8 cellular contexts compared by ENCODE assay signal in the genomic region with DNA sequence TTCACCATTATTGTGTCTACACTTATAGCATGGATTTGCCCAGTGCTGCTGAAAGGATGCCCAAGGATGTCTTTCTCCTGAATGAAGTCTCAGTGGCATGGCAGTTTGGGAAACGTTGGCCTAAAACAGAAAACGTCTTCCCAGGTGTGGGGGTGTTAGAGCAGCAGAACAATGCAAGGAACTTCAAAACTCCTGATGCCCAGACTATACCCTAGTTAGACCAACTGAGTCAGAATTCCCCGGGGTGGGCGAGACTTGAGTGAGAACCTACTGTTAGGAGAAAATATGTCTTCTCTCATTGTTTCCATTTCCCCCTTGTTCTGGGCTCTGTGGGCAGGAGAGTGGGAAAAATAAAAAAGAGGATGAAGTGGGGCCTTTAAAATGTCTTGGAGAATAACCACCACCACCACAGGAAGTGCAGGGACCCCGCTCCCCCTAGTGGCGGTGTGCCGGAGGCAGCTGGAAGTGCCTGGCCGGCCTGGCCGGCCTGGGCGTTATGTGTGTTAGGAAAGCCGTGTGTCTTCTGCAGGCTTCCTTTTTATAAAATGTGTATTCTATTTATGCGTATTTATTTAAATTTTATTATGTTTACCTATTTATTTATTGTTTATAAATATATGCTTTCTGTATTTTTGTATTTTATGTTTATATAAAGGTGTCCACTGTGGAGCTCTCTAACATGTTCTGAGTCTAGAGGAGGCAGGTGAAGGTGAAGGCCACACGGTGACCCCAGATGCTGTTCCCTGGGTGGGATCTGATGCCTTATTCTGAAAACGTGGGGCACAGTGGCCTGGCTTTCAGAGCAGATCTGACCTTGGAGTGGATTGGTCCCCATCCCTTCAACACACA.
DNase-seq lines count a peak whose midpoint lies in the region; ATAC-seq, FAIRE-seq and TF ChIP-seq lines count a peak whose summit lies in the region.

No MANE protein-coding gene starts in this region.

- POLR2A ChIA-PET in endothelial cell of umbilical vein (lab: Charles Lee), result no interaction called here

- TF ChIP-seq CTCF in Calu3 (IDR thresholded peaks at IDR 0.05; ENCODE audit: unreplicated experiment), result peak; percentile 86
- TF ChIP-seq CTCF in endothelial cell of umbilical vein (IDR thresholded peaks at IDR 0.05; ENCODE audit: extremely low read depth in 1 of 2, insufficient read depth in 1 of 2, low read depth in 1 of 2, low read length in 2 of 2), result peak; percentile 59 to 61
- peak; percentile 54 to 79 (median 70) for TF ChIP-seq CTCF in nephron (IDR thresholded peaks at IDR 0.05; ENCODE audit: unreplicated experiment in 3 of 3)
- peak in 5 of 6 experiments; percentile 42 to 77 (median 64) for TF ChIP-seq CTCF in thyroid gland (IDR thresholded peaks at IDR 0.05)
- no peak for TF ChIP-seq CTCF in coronary artery (IDR thresholded peaks at IDR 0.05)

- H3K9me3 Mint-ChIP-seq in Calu3 (ENCODE audit: low read depth, unreplicated experiment) (no peaks in the 10 kb centered on the region), nephron (no peaks in the 10 kb centered on the region)
- no peaks in the 10 kb centered on the region for H3K9me3 Mint-ChIP-seq in activated CD4-positive, alpha-beta T cell treated with anti-CD3 and anti-CD28 coated beads, Interleukin-2, amount 10 ng/mL, durations not matched to agents 24 days and 14 days

- H3K9me3 ChIP-seq in endothelial cell of umbilical vein (replicated peaks; ENCODE audit: control insufficient read depth, insufficient read depth, low read length) (no peaks in the 10 kb centered on the region), thyroid gland (no peaks in the 10 kb centered on the region)

- H3K4me1 Mint-ChIP-seq in Calu3 (ENCODE audit: low read depth, unreplicated experiment), result no peaks in the 10 kb centered on the region
- no peaks in the 10 kb centered on the region for H3K4me1 Mint-ChIP-seq in activated CD4-positive, alpha-beta T cell treated with anti-CD3 and anti-CD28 coated beads, Interleukin-2, amount 10 ng/mL, durations not matched to agents 24 days and 14 days
- H3K4me1 Mint-ChIP-seq in nephron, result peaks cover 6% of the 10 kb centered on the region

- peak; percentile 87 for DNase-seq in Calu3
- DNase-seq in NCI-H2107 (lab: John Stamatoyannopoulos, UW), result peak; percentile 61
- DNase-seq in activated CD4-positive, alpha-beta T cell treated with anti-CD3 and anti-CD28 coated beads, Interleukin-2, amount 10 ng/mL, durations not matched to agents 24 days and 14 days, result peak; percentile 76
- no peak for DNase-seq in endothelial cell of umbilical vein (ENCODE audit: low read depth, low spot score)
- DNase-seq in thyroid gland, result peak; percentile 73 to 84
- DNase-seq in coronary artery (ENCODE audit: low spot score), result no peak

- H3K9me1 ChIP-seq in endothelial cell of umbilical vein (replicated peaks; ENCODE audit: control insufficient read depth, extremely low read depth, insufficient read depth, low read length), result no peaks in the 10 kb centered on the region

- H3K27ac Mint-ChIP-seq in Calu3 (ENCODE audit: unreplicated experiment), result no peak overlapping the region
- H3K27ac Mint-ChIP-seq in activated CD4-positive, alpha-beta T cell treated with anti-CD3 and anti-CD28 coated beads, Interleukin-2, amount 10 ng/mL, durations not matched to agents 24 days and 14 days, result no peak overlapping the region
- no peak overlapping the region for H3K27ac Mint-ChIP-seq in nephron

- H3K4me3 Mint-ChIP-seq in Calu3 (ENCODE audit: low read depth, unreplicated experiment), result no peak overlapping the region
- no peak overlapping the region for H3K4me3 Mint-ChIP-seq in activated CD4-positive, alpha-beta T cell treated with anti-CD3 and anti-CD28 coated beads, Interleukin-2, amount 10 ng/mL, durations not matched to agents 24 days and 14 days
- H3K4me3 Mint-ChIP-seq in nephron, result no peak overlapping the region

- no TSS peak for BruUV-seq in Calu3 (replicated peaks; lab: Mats Ljungman, UMichigan)
- no TSS peak for BruUV-seq in endothelial cell of umbilical vein (replicated peaks; lab: Mats Ljungman, UMichigan)

- H3K27ac ChIP-seq in endothelial cell of umbilical vein (ENCODE audit: insufficient read depth, low read depth, low read length) (no peak overlapping the region), thyroid gland (peak overlapping the region in 1 of 3 donors; percentile 43), coronary artery (peak overlapping the region in 1 of 2 donors; percentile 66)

- peak overlapping the region; percentile 23 for H2AFZ ChIP-seq in endothelial cell of umbilical vein (ENCODE audit: low read depth, low read length)

- H3K4me1 ChIP-seq in endothelial cell of umbilical vein (ENCODE audit: control insufficient read depth, extremely low read depth, insufficient read depth, low read length) (peaks cover 11% of the 10 kb centered on the region), thyroid gland (peaks cover 7 to 15% of the 10 kb centered on the region in 2 donors)

- no peak for TF ChIP-seq POLR2A in endothelial cell of umbilical vein (IDR thresholded peaks at IDR 0.05; ENCODE audit: low read depth, low read length)
- no peak for TF ChIP-seq POLR2A in thyroid gland (IDR thresholded peaks at IDR 0.05)

- no peaks in the 10 kb centered on the region for H3K36me3 Mint-ChIP-seq in Calu3 (ENCODE audit: insufficient read depth, unreplicated experiment)
- H3K36me3 Mint-ChIP-seq in activated CD4-positive, alpha-beta T cell treated with anti-CD3 and anti-CD28 coated beads, Interleukin-2, amount 10 ng/mL, durations not matched to agents 24 days and 14 days (ENCODE audit: low read depth), result no peaks in the 10 kb centered on the region
- H3K36me3 Mint-ChIP-seq in nephron (ENCODE audit: low read depth), result no peaks in the 10 kb centered on the region

- CTCF ChIA-PET in Calu3 (lab: Charles Lee), result interaction anchor here (0.6 to 2.7 kb wide), 5 partner anchors 40 to 813 kb away, joined by 3 to 35 read pairs (median 6); no protein-coding TSS in a partner anchor
- CTCF ChIA-PET in endothelial cell of umbilical vein (lab: Charles Lee), result interaction anchor here (0.8 to 2.6 kb wide), 6 partner anchors 36 to 276 kb away, joined by 3 to 10 read pairs (median 3); no protein-coding TSS in a partner anchor

- ATAC-seq in GM21786 (IDR thresholded peaks at IDR 0.05; ENCODE audit: unreplicated experiment), result peak; percentile 50

- 57 to 66% methylated on average over 14 of the region's 14 CpGs for WGBS in thyroid gland, 2 donors

- H3K27me3 Mint-ChIP-seq in Calu3 (ENCODE audit: unreplicated experiment) (no peaks in the 10 kb centered on the region), nephron (ENCODE audit: low read depth) (peaks cover 6% of the 10 kb centered on the region)
- no peaks in the 10 kb centered on the region for H3K27me3 Mint-ChIP-seq in activated CD4-positive, alpha-beta T cell treated with anti-CD3 and anti-CD28 coated beads, Interleukin-2, amount 10 ng/mL, durations not matched to agents 24 days and 14 days

- intact Hi-C loops in Calu3 (cut with micrococcal nuclease; ENCODE audit: unreplicated experiment), result loop anchor here (1.0 to 5.0 kb wide), 2 partner anchors 122 to 276 kb away; no protein-coding TSS in a partner anchor
- intact Hi-C loops in activated CD4-positive, alpha-beta T cell treated with anti-CD3 and anti-CD28 coated beads, Interleukin-2, amount 10 ng/mL, durations not matched to agents 24 days and 14 days (cut with micrococcal nuclease), result loop anchor here (5.0 kb wide), 1 partner anchor 273 kb away; a partner anchor contains a TSS
- intact Hi-C loops in endothelial cell of umbilical vein (cut with micrococcal nuclease), result loop anchor here (1.0 to 2.0 kb wide), 2 partner anchors 119 to 272 kb away; a partner anchor contains a TSS
- intact Hi-C loops in thyroid gland (cut with DNase I), result loop anchor here (5.0 kb wide), 1 partner anchor 273 kb away; a partner anchor contains a TSS

- H3K9ac ChIP-seq in endothelial cell of umbilical vein (replicated peaks; ENCODE audit: extremely low read depth, insufficient read depth, low read length), result no peak overlapping the region

- H3K4me3 ChIP-seq in endothelial cell of umbilical vein (replicated peaks in 1 of 3; ENCODE audit: insufficient read depth in 1 of 3, low read depth in 1 of 3, low read length in 3 of 3) (no peak overlapping the region), thyroid gland (replicated peaks in 1 of 3) (no peak overlapping the region), coronary artery (no peak overlapping the region)

- H3K4me2 ChIP-seq in endothelial cell of umbilical vein (ENCODE audit: insufficient read depth, low read length), result no peak overlapping the region

- H3K36me3 ChIP-seq in endothelial cell of umbilical vein (ENCODE audit: control insufficient read depth in 2 of 2, extremely low read depth in 1 of 2, insufficient read depth in 2 of 2, low read length in 2 of 2) (no peaks in the 10 kb centered on the region), thyroid gland (no peaks in the 10 kb centered on the region)

- H3K27me3 ChIP-seq in endothelial cell of umbilical vein (ENCODE audit: control insufficient read depth in 2 of 2, insufficient read depth in 2 of 2, low read length in 2 of 2), result no peaks in the 10 kb centered on the region
- H3K27me3 ChIP-seq in thyroid gland, result no peaks in the 10 kb centered on the region

- dilution Hi-C loops in endothelial cell of umbilical vein (cut with MboI; ENCODE audit: extremely low pct_ligation_motif_present, low sequenced_read_pairs), result no loop called here

- H4K20me1 ChIP-seq in endothelial cell of umbilical vein (replicated peaks; ENCODE audit: control insufficient read depth, extremely low read depth, insufficient read depth, low read length), result no peaks in the 10 kb centered on the region

- no peaks in the 10 kb centered on the region for H3K79me2 ChIP-seq in endothelial cell of umbilical vein (ENCODE audit: control insufficient read depth, insufficient read depth, low read length)

- peak; percentile 73 for FAIRE-seq in endothelial cell of umbilical vein (lab: Jason Lieb, UNC)

TF ChIP-seq in endothelial cell of umbilical vein, 7 proteins besides CTCF, POLR2A, EP300 and RAD21:
- TF ChIP-seq GATA2 (IDR thresholded peaks at IDR 0.05; ENCODE audit: insufficient read depth, insufficient read length, low read depth, low read length) (no peak), FOS (IDR thresholded peaks at IDR 0.05; ENCODE audit: borderline replicate concordance, insufficient read depth, low read length) (no peak), POLR2AphosphoS5 (IDR thresholded peaks at IDR 0.05; ENCODE audit: insufficient read depth, low read depth, low read length) (no peak), MYC (IDR thresholded peaks at IDR 0.05; ENCODE audit: low read depth, low read length) (no peak), EZH2 (IDR thresholded peaks at IDR 0.05; ENCODE audit: borderline replicate concordance, low read depth, low read length, severe bottlenecking) (no peak), JUN (IDR thresholded peaks at IDR 0.05; ENCODE audit: borderline replicate concordance, insufficient read depth, insufficient read length, low read depth) (no peak)
- TF ChIP-seq, protein P1, sequence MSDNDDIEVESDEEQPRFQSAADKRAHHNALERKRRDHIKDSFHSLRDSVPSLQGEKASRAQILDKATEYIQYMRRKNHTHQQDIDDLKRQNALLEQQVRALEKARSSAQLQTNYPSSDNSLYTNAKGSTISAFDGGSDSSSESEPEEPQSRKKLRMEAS (IDR thresholded peaks at IDR 0.05; ENCODE audit: insufficient read depth, insufficient read length), result no peak

Comparison
In these comparisons a context has a peak if more than half of its experiments do, and no peak if none do; other contexts are left out.
1. DNase-seq: peak in Calu3 (single experiment), NCI-H2107 (single experiment), activated CD4-positive, alpha-beta T cell treated with anti-CD3 and anti-CD28 coated beads, Interleukin-2, amount 10 ng/mL, durations not matched to agents 24 days and 14 days (single experiment) and thyroid gland (2 of 2); none in endothelial cell of umbilical vein (single experiment) and coronary artery (single experiment).